8 cellular contexts compared by ENCODE assay signal in the genomic region with DNA sequence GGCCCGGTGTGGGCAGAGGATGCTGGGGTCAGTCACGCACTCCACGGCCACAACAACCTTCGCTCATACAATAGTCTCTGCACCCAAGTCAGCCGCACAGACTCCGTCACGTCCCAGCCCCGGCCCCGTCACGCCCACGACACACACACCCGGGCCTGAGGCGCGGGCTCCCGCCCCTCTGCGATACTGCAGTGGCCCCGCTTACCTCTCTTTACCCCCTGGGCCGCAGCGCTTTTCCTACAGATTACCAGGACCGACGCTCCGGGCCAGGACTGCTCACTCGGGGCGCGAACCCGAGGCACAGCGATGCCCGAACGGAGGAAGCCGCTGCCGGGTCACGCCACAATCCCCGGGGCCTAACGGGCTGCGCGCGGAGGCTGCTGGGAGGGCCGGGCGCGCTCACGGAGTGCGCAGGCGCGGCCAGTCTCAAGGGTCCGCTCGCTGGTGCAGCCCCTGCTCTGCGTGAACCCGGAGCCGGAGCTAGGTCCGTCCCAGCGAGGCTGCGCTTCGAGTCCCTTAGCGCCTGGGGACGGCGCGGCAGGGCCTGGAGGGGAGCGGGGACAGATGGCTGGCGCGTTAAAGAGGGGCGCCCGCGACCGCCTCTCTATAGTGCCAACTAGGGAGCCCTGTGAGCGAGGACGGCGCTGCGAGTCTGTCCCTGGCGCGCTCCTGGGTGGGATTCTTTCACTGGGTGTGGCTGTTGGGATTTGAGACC. TPM values are rescaled to one million over a fixed set of nuclear protein-coding genes. Genes with fewer than 3 reads are reported as not detected.
DNase-seq lines count a peak whose midpoint lies in the region; ATAC-seq and TF ChIP-seq lines count a peak whose summit lies in the region.

Gene ZFP82, minus strand, starts transcription at position 358 of the 715 bp plus-strand sequence. CDS start 8,855 bp downstream, outside the sequence.

- TF ChIP-seq CTCF in RWPE2 (IDR thresholded peaks at IDR 0.05; ENCODE audit: poor library complexity, severe bottlenecking) = no peak
- TF ChIP-seq CTCF in omental fat pad (IDR thresholded peaks at IDR 0.05) = no peak
- TF ChIP-seq CTCF in suprapubic skin (IDR thresholded peaks at IDR 0.05) = no peak

- H3K27me3 ChIP-seq in BLaER1 treated with 17β-estradiol and CSF1 and Interleukin-3, amounts not matched to agents 10 nM and 100 nM = peaks cover 0 to 8% (median 0%) of the 10 kb centered on the region in 11 experiments; a peak in 4 of 22 replicates
- H3K27me3 ChIP-seq in RWPE2 (ENCODE audit: insufficient read depth, poor library complexity, severe bottlenecking) (no peaks in the 10 kb centered on the region), suprapubic skin (peaks cover 16% of the 10 kb centered on the region)

- ATAC-seq in GM19452 (IDR thresholded peaks at IDR 0.05; ENCODE audit: unreplicated experiment) (peak; percentile 79), RWPE2 (ENCODE audit: low read depth) (peak; percentile 84), omental fat pad (ENCODE audit: low FRiP score) (peak; percentile 92)

- H3K9me3 Mint-ChIP-seq in activated naive CD4-positive, alpha-beta T cell treated with anti-CD3 and anti-CD28 coated beads for 36 hours = peaks cover 31% of the 10 kb centered on the region

- peaks cover 19% of the 10 kb centered on the region for H3K4me1 Mint-ChIP-seq in activated naive CD4-positive, alpha-beta T cell treated with anti-CD3 and anti-CD28 coated beads for 36 hours (ENCODE audit: low read depth)

- H3K4me3 ChIP-seq in BLaER1 treated with 17β-estradiol and CSF1 and Interleukin-3, amounts not matched to agents 10 nM and 100 nM = peak within 1 kb of the TSS; percentile 61 to 88 (median 82)
- H3K4me3 ChIP-seq in RWPE2 (ENCODE audit: severe bottlenecking) (peak within 1 kb of the TSS; percentile 48), suprapubic skin (peak within 1 kb of the TSS; percentile 62)

- H3K4me2 ChIP-seq in BLaER1 treated with 17β-estradiol and CSF1 and Interleukin-3, amounts not matched to agents 10 nM and 100 nM = peak within 1 kb of the TSS; percentile 85 to 98 (median 95)

- H4K20me1 ChIP-seq in BLaER1 treated with 17β-estradiol and CSF1 and Interleukin-3, amounts not matched to agents 10 nM and 100 nM = peaks cover 0 to 12% (median 0%) of the 10 kb centered on the region in 11 experiments; a peak in 2 of 22 replicates

- peak within 1 kb of the TSS; percentile 87 to 95 (median 92) for H3K27ac ChIP-seq in BLaER1 treated with 17β-estradiol and CSF1 and Interleukin-3, amounts not matched to agents 10 nM and 100 nM
- H3K27ac ChIP-seq in RWPE2 (ENCODE audit: poor library complexity, severe bottlenecking) (peak within 1 kb of the TSS; percentile 10), suprapubic skin (peak within 1 kb of the TSS; percentile 72)

- WGBS in suprapubic skin = under 1% methylated on average over 17 of the region's 70 CpGs

- intact Hi-C loops in activated naive CD4-positive, alpha-beta T cell treated with anti-CD3 and anti-CD28 coated beads for 36 hours (cut with micrococcal nuclease) = loop anchor here (1.0 to 10.0 kb wide), 6 partner anchors 40 to 269 kb away; partner anchors contain the start of genes ZFP14, ZNF146, ZNF260 and ZNF382

- peak within 1 kb of the TSS; percentile 83 to 96 (median 92) for H3K9ac ChIP-seq in BLaER1 treated with 17β-estradiol and CSF1 and Interleukin-3, amounts not matched to agents 10 nM and 100 nM

- DNase-seq in HuH-7 (ENCODE audit: low spot score) (peak; percentile 93), RWPE2 (ENCODE audit: low spot score) (peak; percentile 60), globus pallidus (ENCODE audit: low spot score) (peak; percentile 79), omental fat pad (ENCODE audit: low spot score) (no peak), suprapubic skin (ENCODE audit: low spot score in 2 of 2) (peak; percentile 78 to 83)
- DNase-seq in activated naive CD4-positive, alpha-beta T cell treated with anti-CD3 and anti-CD28 coated beads for 36 hours = peak; percentile 81

- H3K36me3 ChIP-seq in BLaER1 treated with 17β-estradiol and CSF1 and Interleukin-3, amounts not matched to agents 10 nM and 100 nM = peaks cover 29 to 41% (median 35%) of the 10 kb centered on the region in 11 experiments; a peak in 21 of 22 replicates
- 0 out of 2 replicates have a peak, but pooled peaks cover 7% of the 10 kb centered on the region for H3K36me3 ChIP-seq in RWPE2 (ENCODE audit: low read depth)
- H3K36me3 ChIP-seq in suprapubic skin = no peaks in the 10 kb centered on the region

- TF ChIP-seq EP300 in suprapubic skin (IDR thresholded peaks at IDR 0.05) = no peak

- H3K27me3 Mint-ChIP-seq in activated naive CD4-positive, alpha-beta T cell treated with anti-CD3 and anti-CD28 coated beads for 36 hours (ENCODE audit: low read depth) = peaks cover 18% of the 10 kb centered on the region

- H3K4me1 ChIP-seq in BLaER1 treated with 17β-estradiol and CSF1 and Interleukin-3, amounts not matched to agents 10 nM and 100 nM = peaks cover 12 to 21% (median 18%) of the 10 kb centered on the region in 10 experiments; a peak in 19 of 20 replicates
- H3K4me1 ChIP-seq in RWPE2 (ENCODE audit: insufficient read depth, poor library complexity, severe bottlenecking) = no peaks in the 10 kb centered on the region
- peaks cover 13% of the 10 kb centered on the region for H3K4me1 ChIP-seq in suprapubic skin

- peak within 1 kb of the TSS; percentile 92 for H3K27ac Mint-ChIP-seq in activated naive CD4-positive, alpha-beta T cell treated with anti-CD3 and anti-CD28 coated beads for 36 hours

- peaks cover 54 to 69% (median 62%) of the 10 kb centered on the region in 11 experiments for H3K9me3 ChIP-seq in BLaER1 treated with 17β-estradiol and CSF1 and Interleukin-3, amounts not matched to agents 10 nM and 100 nM (replicated peaks in 1 of 11)
- H3K9me3 ChIP-seq in RWPE2 (ENCODE audit: severe bottlenecking) = peaks cover 1% of the 10 kb centered on the region
- H3K9me3 ChIP-seq in suprapubic skin = no peaks in the 10 kb centered on the region

- peaks cover 53% of the 10 kb centered on the region for H3K36me3 Mint-ChIP-seq in activated naive CD4-positive, alpha-beta T cell treated with anti-CD3 and anti-CD28 coated beads for 36 hours (ENCODE audit: low read depth)

- peak within 1 kb of the TSS; percentile 92 for H3K4me3 Mint-ChIP-seq in activated naive CD4-positive, alpha-beta T cell treated with anti-CD3 and anti-CD28 coated beads for 36 hours

- CTCF ChIA-PET in activated naive CD4-positive, alpha-beta T cell treated with anti-CD3 and anti-CD28 coated beads for 36 hours (lab: Charles Lee) = interaction anchor here (0.6 kb wide), 1 partner anchor 285 kb away, joined by 4 read pairs; no protein-coding TSS in a partner anchor

- TF ChIP-seq POLR2A in suprapubic skin (IDR thresholded peaks at IDR 0.05) = no peak

RNA-seq across cellular contexts. Expression of gene ZFP82, which starts in this region (rescaled TPM):
- total RNA-seq in activated naive CD4-positive, alpha-beta T cell treated with anti-CD3 and anti-CD28 coated beads for 36 hours = 1 to 10 TPM; 2.4 to 2.6 TPM
- total RNA-seq in omental fat pad (1 to 10 TPM; 2.9 to 5.6 (median 4.0) TPM), suprapubic skin (1 to 10 TPM in 3 of 4 donors, under 1 TPM in 1; 0.47 to 4.0 (median 1.7) TPM)

Comparison
In these comparisons a context has a peak if more than half of its experiments do, and no peak if none do; other contexts are left out.
1. H3K27ac ChIP-seq: peak in every context shown above with its lines; median percentile 92 in BLaER1 treated with 17β-estradiol and CSF1 and Interleukin-3, amounts not matched to agents 10 nM and 100 nM; 72 in suprapubic skin; 10 in RWPE2.